Comparison of ENCODE assay signal across 21 cellular contexts in genomic region chr4:102447413-102447812, GRCh38.
DNase-seq lines count a peak whose midpoint lies in the region; ATAC-seq and TF ChIP-seq lines count a peak whose summit lies in the region.
"Had no signal": no experiment of that assay in that cellular context is flagged by ENCODE, and none has a peak within 500 bp of the region (broad histone marks: within the 10 kb centered on the region; RNA-seq: fewer than 3 reads in every experiment).

No MANE protein-coding gene starts in this region.

- H3K4me3 Mint-ChIP-seq in effector memory CD8-positive, alpha-beta T cell = no peak overlapping the region
- H3K4me3 Mint-ChIP-seq: memory B cell; stimulated activated naive CD8-positive, alpha-beta T cell treated with anti-CD3 and anti-CD28 coated beads, Interleukin-15, Interleukin-2, amounts not matched to agents 100 ng/mL and 50 ng/mL, for 24 hours; WTC11 had no signal

- H3K9me3 Mint-ChIP-seq in effector memory CD8-positive, alpha-beta T cell = no peaks in the 10 kb centered on the region
- H3K9me3 Mint-ChIP-seq: memory B cell; stimulated activated naive CD8-positive, alpha-beta T cell treated with anti-CD3 and anti-CD28 coated beads, Interleukin-15, Interleukin-2, amounts not matched to agents 100 ng/mL and 50 ng/mL, for 24 hours; WTC11 had no signal

- no peaks in the 10 kb centered on the region for H3K9me3 ChIP-seq in KOPT-K1 (ENCODE audit: insufficient read depth, low read length, poor library complexity, severe bottlenecking)
- H3K9me3 ChIP-seq: esophagus muscularis mucosa, SJCRH30, upper lobe of left lung had no signal

- no peaks in the 10 kb centered on the region for H3K27me3 Mint-ChIP-seq in effector memory CD8-positive, alpha-beta T cell
- H3K27me3 Mint-ChIP-seq: stimulated activated naive CD8-positive, alpha-beta T cell treated with anti-CD3 and anti-CD28 coated beads, Interleukin-15, Interleukin-2, amounts not matched to agents 100 ng/mL and 50 ng/mL, for 24 hours had no signal

- H3K36me3 ChIP-seq in KOPT-K1 (ENCODE audit: insufficient read depth, low read length) = no peaks in the 10 kb centered on the region
- H3K36me3 ChIP-seq: esophagus muscularis mucosa, SJCRH30, upper lobe of left lung had no signal

- H3K36me3 Mint-ChIP-seq in effector memory CD8-positive, alpha-beta T cell (ENCODE audit: insufficient read depth) = no peaks in the 10 kb centered on the region
- H3K36me3 Mint-ChIP-seq: memory B cell, WTC11 had no signal

- H3K27ac ChIP-seq in KOPT-K1 (ENCODE audit: low read depth, low read length, poor library complexity, severe bottlenecking) = peak overlapping the region; percentile 62
- H3K27ac ChIP-seq: esophagus muscularis mucosa, PC-9, SJCRH30, upper lobe of left lung had no signal

- DNase-seq in GM12864 (ENCODE audit: low read depth) (peak; percentile 8), AML-193 (lab: John Stamatoyannopoulos, UW) (no peak)
- no peak for DNase-seq in effector memory CD8-positive, alpha-beta T cell
- DNase-seq in activated effector memory CD4-positive, alpha-beta T cell treated with Interleukin-2 at 50 U/mL for 16 hours = no peak
- DNase-seq: activated gamma-delta T cell; anterior cingulate cortex; caudate nucleus; effector CD4-positive, alpha-beta T cell; NCI-H1436; NCI-H82; PC-9; SJCRH30; stimulated activated CD4-positive, alpha-beta T cell treated with anti-CD3 and anti-CD28 coated beads, Interleukin-2, amount 100 ng/mL, for 24 hours; upper lobe of left lung had no signal

- H3K4me3 ChIP-seq in GM12864 (ENCODE audit: low read depth, low read length) = no peak overlapping the region
- H3K4me3 ChIP-seq: esophagus muscularis mucosa, PC-9, SJCRH30, upper lobe of left lung had no signal

- H3K4me1 Mint-ChIP-seq in effector memory CD8-positive, alpha-beta T cell (ENCODE audit: low read depth in 2 of 2) = peaks cover 0 to 2% of the 10 kb centered on the region in 2 donors
- H3K4me1 Mint-ChIP-seq: memory B cell had no signal

- no peak for TF ChIP-seq CTCF in GM12864 (IDR thresholded peaks at IDR 0.05; ENCODE audit: low read depth, low read length, missing control alignments)

- H3K27ac Mint-ChIP-seq in effector memory CD8-positive, alpha-beta T cell = no peak overlapping the region
- H3K27ac Mint-ChIP-seq: memory B cell; stimulated activated naive CD8-positive, alpha-beta T cell treated with anti-CD3 and anti-CD28 coated beads, Interleukin-15, Interleukin-2, amounts not matched to agents 100 ng/mL and 50 ng/mL, for 24 hours; WTC11 had no signal

- ATAC-seq in GM18909 (IDR thresholded peaks at IDR 0.05; ENCODE audit: poor library complexity, unreplicated experiment) (peak; percentile 66), HG03439 (IDR thresholded peaks at IDR 0.05; ENCODE audit: unreplicated experiment) (no peak)
- ATAC-seq in effector memory CD8-positive, alpha-beta T cell (replicated peaks) = peak; percentile 52
